ENCODE assay signal across 8 cellular contexts in the genomic region with DNA sequence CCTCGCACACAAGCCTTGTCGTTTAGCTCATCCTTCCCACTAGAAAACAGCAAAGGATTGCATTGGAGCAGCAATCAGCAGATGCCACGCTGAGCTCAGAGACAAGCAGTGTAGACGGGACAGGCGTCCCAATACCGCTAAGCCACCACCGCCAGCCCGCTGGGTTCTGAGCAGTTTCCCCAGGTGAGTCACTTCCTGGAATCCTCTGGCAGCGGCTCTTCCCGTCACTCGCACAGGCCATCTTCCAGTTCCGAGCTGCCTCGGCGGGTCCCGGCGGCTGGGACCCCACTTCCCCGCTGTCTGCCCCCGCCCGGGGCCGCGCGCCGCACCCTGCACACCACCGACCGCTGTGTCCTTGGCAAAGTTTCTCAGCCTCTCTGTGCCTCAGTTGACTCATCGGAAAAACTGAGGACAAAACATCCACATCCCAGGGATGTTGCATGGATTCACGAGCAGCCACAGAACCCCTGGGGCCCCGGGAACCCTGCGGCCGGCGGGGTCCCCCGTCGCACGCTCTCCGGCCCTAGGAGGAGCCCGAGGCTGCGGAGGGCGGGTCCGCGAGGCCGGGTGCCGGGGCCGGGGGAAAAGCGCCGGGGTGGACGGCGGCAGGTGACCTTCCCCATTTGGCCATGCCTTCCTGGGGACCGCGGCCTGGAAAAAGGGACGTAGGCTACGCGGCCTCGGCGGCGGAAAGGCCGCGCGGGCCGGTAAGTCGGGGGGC. TPM values are rescaled to one million over a fixed set of nuclear protein-coding genes. Genes with fewer than 3 reads are reported as not detected.
DNase-seq lines count a peak whose midpoint lies in the region; ATAC-seq, FAIRE-seq and TF ChIP-seq lines count a peak whose summit lies in the region.

No MANE protein-coding gene starts in this region.

- FAIRE-seq in GM19239 (lab: Jason Lieb, UNC) = peak; percentile 48
- no peak for FAIRE-seq in pancreas (lab: Jason Lieb, UNC)

- peak overlapping the region; percentile 86 to 95 (median 91) for H3K9ac ChIP-seq in BLaER1 treated with 17β-estradiol and CSF1 and Interleukin-3, amounts not matched to agents 10 nM and 100 nM

- H3K4me1 ChIP-seq in BLaER1 treated with 17β-estradiol and CSF1 and Interleukin-3, amounts not matched to agents 10 nM and 100 nM = peaks cover 25 to 35% (median 32%) of the 10 kb centered on the region in 10 experiments
- H3K4me1 ChIP-seq in pancreas = peaks cover 0 to 6% (median 5%) of the 10 kb centered on the region in 3 donors
- peaks cover 10 to 22% of the 10 kb centered on the region in 2 donors for H3K4me1 ChIP-seq in thyroid gland

- CTCF ChIA-PET in RWPE1 (lab: Yijun Ruan, JAX) = no interaction called here
- CTCF ChIA-PET in activated naive CD4-positive, alpha-beta T cell treated with anti-CD3 and anti-CD28 coated beads for 36 hours (lab: Charles Lee) = interaction anchor here (1.2 to 2.2 kb wide), 3 partner anchors 45 to 243 kb away, joined by 3 to 11 read pairs (median 3); no protein-coding TSS in a partner anchor

- POLR2A ChIA-PET in RWPE1 (lab: Yijun Ruan, JAX; ENCODE audit: low non-redundant PET) = interaction anchor here (0.6 to 0.8 kb wide), 2 partner anchors 78 to 99 kb away, joined by 3 read pairs; no protein-coding TSS in a partner anchor

- H3K9me3 Mint-ChIP-seq in activated naive CD4-positive, alpha-beta T cell treated with anti-CD3 and anti-CD28 coated beads for 36 hours = peaks cover 15% of the 10 kb centered on the region

- peaks cover 4 to 13% (median 10%) of the 10 kb centered on the region in 11 experiments; a peak in 18 of 22 replicates for H3K9me3 ChIP-seq in BLaER1 treated with 17β-estradiol and CSF1 and Interleukin-3, amounts not matched to agents 10 nM and 100 nM (replicated peaks in 1 of 11)
- H3K9me3 ChIP-seq in pancreas (no peaks in the 10 kb centered on the region), thyroid gland (no peaks in the 10 kb centered on the region)

- H3K4me2 ChIP-seq in BLaER1 treated with 17β-estradiol and CSF1 and Interleukin-3, amounts not matched to agents 10 nM and 100 nM = peak overlapping the region; percentile 84 to 98 (median 96)

- TF ChIP-seq CTCF in RWPE1 (conservative IDR thresholded peaks at IDR 0.05; ENCODE audit: low read depth) (no peak), pancreas (IDR thresholded peaks at IDR 0.05) (no peak), thyroid gland (IDR thresholded peaks at IDR 0.05) (no peak)

- H3K4me3 Mint-ChIP-seq in activated naive CD4-positive, alpha-beta T cell treated with anti-CD3 and anti-CD28 coated beads for 36 hours = peak overlapping the region; percentile 84

- intact Hi-C loops in activated naive CD4-positive, alpha-beta T cell treated with anti-CD3 and anti-CD28 coated beads for 36 hours (cut with micrococcal nuclease) = loop anchor here (1.0 to 10.0 kb wide), 10 partner anchors 45 to 1179 kb away; partner anchors contain the start of genes PHLPP1, PIGN, RELCH and ZCCHC2
- intact Hi-C loops in pancreas (cut with DNase I) (no loop called here), thyroid gland (cut with DNase I) (loop anchor here (5.0 kb wide), 1 partner anchor 56 kb away; the partner anchor contains the start of gene VPS4B)

- WGBS in pancreas, 2 donors = 1% methylated on average over 57 to 60 of the region's 60 CpGs
- 1% methylated on average over 23 to 41 of the region's 60 CpGs for WGBS in thyroid gland, 2 donors

- H3K27ac Mint-ChIP-seq in activated naive CD4-positive, alpha-beta T cell treated with anti-CD3 and anti-CD28 coated beads for 36 hours = peak overlapping the region; percentile 54

- DNase-seq in GM19239 (ENCODE audit: insufficient read length, low spot score) = peak; percentile 43
- peak; percentile 84 for DNase-seq in RWPE1 (ENCODE audit: low spot score)
- peak; percentile 87 for DNase-seq in activated naive CD4-positive, alpha-beta T cell treated with anti-CD3 and anti-CD28 coated beads for 36 hours
- DNase-seq in glomerular visceral epithelial cell (ENCODE audit: extremely low spot score) = peak; percentile 73
- DNase-seq in pancreas = peak; percentile 50 to 84 (median 66)
- DNase-seq in thyroid gland = peak; percentile 65 to 69

- no peaks in the 10 kb centered on the region; a peak in 1 of 22 replicates for H3K27me3 ChIP-seq in BLaER1 treated with 17β-estradiol and CSF1 and Interleukin-3, amounts not matched to agents 10 nM and 100 nM
- no peaks in the 10 kb centered on the region for H3K27me3 ChIP-seq in pancreas
- H3K27me3 ChIP-seq in thyroid gland = no peaks in the 10 kb centered on the region

- peak overlapping the region; percentile 84 to 99 (median 96) for H3K4me3 ChIP-seq in BLaER1 treated with 17β-estradiol and CSF1 and Interleukin-3, amounts not matched to agents 10 nM and 100 nM
- peak overlapping the region; percentile 74 to 95 (median 90) for H3K4me3 ChIP-seq in pancreas
- H3K4me3 ChIP-seq in thyroid gland (replicated peaks in 1 of 3) = peak overlapping the region; percentile 12 to 99 (median 77)

- H3K4me1 Mint-ChIP-seq in activated naive CD4-positive, alpha-beta T cell treated with anti-CD3 and anti-CD28 coated beads for 36 hours (ENCODE audit: low read depth) = peaks cover 26% of the 10 kb centered on the region

- no peaks in the 10 kb centered on the region for H3K27me3 Mint-ChIP-seq in activated naive CD4-positive, alpha-beta T cell treated with anti-CD3 and anti-CD28 coated beads for 36 hours (ENCODE audit: low read depth)

- H4K20me1 ChIP-seq in BLaER1 treated with 17β-estradiol and CSF1 and Interleukin-3, amounts not matched to agents 10 nM and 100 nM = peaks cover 8 to 33% (median 23%) of the 10 kb centered on the region in 11 experiments; a peak in 14 of 22 replicates

- peak overlapping the region; percentile 85 to 94 (median 90) for H3K27ac ChIP-seq in BLaER1 treated with 17β-estradiol and CSF1 and Interleukin-3, amounts not matched to agents 10 nM and 100 nM
- H3K27ac ChIP-seq in RWPE1 = peak overlapping the region; percentile 97
- peak overlapping the region; percentile 89 to 98 (median 96) for H3K27ac ChIP-seq in pancreas
- peak overlapping the region; percentile 69 to 99 (median 97) for H3K27ac ChIP-seq in thyroid gland

- TF ChIP-seq POLR2A in thyroid gland (IDR thresholded peaks at IDR 0.05) = peak in 1 of 2 donors; percentile 5

- peaks cover 30% of the 10 kb centered on the region for H3K36me3 Mint-ChIP-seq in activated naive CD4-positive, alpha-beta T cell treated with anti-CD3 and anti-CD28 coated beads for 36 hours (ENCODE audit: low read depth)

- ATAC-seq in HG03439 (IDR thresholded peaks at IDR 0.05; ENCODE audit: unreplicated experiment) (peak; percentile 36), pancreas (peak; percentile 54 to 68 (median 62))

- H3K36me3 ChIP-seq in BLaER1 treated with 17β-estradiol and CSF1 and Interleukin-3, amounts not matched to agents 10 nM and 100 nM = peaks cover 10 to 20% (median 14%) of the 10 kb centered on the region in 11 experiments
- H3K36me3 ChIP-seq in pancreas (peaks cover 0 to 4% (median 2%) of the 10 kb centered on the region in 3 donors), thyroid gland (peaks cover 7 to 11% of the 10 kb centered on the region in 2 donors)

RNA-seq across cellular contexts. Expression of gene KDSR, which starts 0.6 kb away (rescaled TPM):
- total RNA-seq in activated naive CD4-positive, alpha-beta T cell treated with anti-CD3 and anti-CD28 coated beads for 36 hours = 10 to 100 TPM; 75.2 to 81.5 TPM
- total RNA-seq in pancreas = 10 to 100 TPM; 18.0 to 37.2 (median 23.3) TPM
- polyA plus RNA-seq in pancreas = 10 to 100 TPM in 1 of 2 donors, 1 to 10 TPM in 1; 4.8 to 12.4 TPM
- total RNA-seq in thyroid gland = 10 to 100 TPM; 30.7 to 85.7 (median 46.8) TPM

RNA-seq across cellular contexts. Expression of gene BCL2, which starts 46.9 kb away (rescaled TPM):
- 10 to 100 TPM; 48.4 to 49.6 TPM for total RNA-seq in activated naive CD4-positive, alpha-beta T cell treated with anti-CD3 and anti-CD28 coated beads for 36 hours
- total RNA-seq in pancreas (1 to 10 TPM; 3.2 to 9.0 (median 4.5) TPM), thyroid gland (100 to 1,000 TPM; 108 to 163 (median 115) TPM)
- 1 to 10 TPM; 1.9 to 2.0 TPM for polyA plus RNA-seq in pancreas

RNA-seq across cellular contexts. Expression of gene VPS4B, which starts 55.8 kb away (rescaled TPM):
- total RNA-seq in activated naive CD4-positive, alpha-beta T cell treated with anti-CD3 and anti-CD28 coated beads for 36 hours = 10 to 100 TPM; 28.7 to 30.1 TPM
- total RNA-seq in pancreas (10 to 100 TPM; 19.0 to 37.2 (median 28.9) TPM), thyroid gland (10 to 100 TPM; 36.0 to 50.5 (median 40.9) TPM)
- polyA plus RNA-seq in pancreas = 10 to 100 TPM in 1 of 2 donors, 1 to 10 TPM in 1; 4.8 to 12.1 TPM

Comparison
In these comparisons a context has a peak if more than half of its experiments do, and no peak if none do; other contexts are left out.
1. Peak in every context shown above with its lines: DNase-seq, ATAC-seq, H3K4me3 ChIP-seq and H3K27ac ChIP-seq.
2. RNA of gene BCL2, which starts 46.9 kb away (total RNA-seq): 108 to 163 TPM in thyroid gland and 48.4 to 49.6 TPM in activated naive CD4-positive, alpha-beta T cell treated with anti-CD3 and anti-CD28 coated beads for 36 hours; 3.2 to 9.0 TPM in pancreas; every median in the first group is over 4 times any median in the second.
3. intact Hi-C loops: an anchor here in activated naive CD4-positive, alpha-beta T cell treated with anti-CD3 and anti-CD28 coated beads for 36 hours (1.0 to 10.0 kb wide) and thyroid gland (5.0 kb wide); none called in pancreas.